In the genomic region with DNA sequence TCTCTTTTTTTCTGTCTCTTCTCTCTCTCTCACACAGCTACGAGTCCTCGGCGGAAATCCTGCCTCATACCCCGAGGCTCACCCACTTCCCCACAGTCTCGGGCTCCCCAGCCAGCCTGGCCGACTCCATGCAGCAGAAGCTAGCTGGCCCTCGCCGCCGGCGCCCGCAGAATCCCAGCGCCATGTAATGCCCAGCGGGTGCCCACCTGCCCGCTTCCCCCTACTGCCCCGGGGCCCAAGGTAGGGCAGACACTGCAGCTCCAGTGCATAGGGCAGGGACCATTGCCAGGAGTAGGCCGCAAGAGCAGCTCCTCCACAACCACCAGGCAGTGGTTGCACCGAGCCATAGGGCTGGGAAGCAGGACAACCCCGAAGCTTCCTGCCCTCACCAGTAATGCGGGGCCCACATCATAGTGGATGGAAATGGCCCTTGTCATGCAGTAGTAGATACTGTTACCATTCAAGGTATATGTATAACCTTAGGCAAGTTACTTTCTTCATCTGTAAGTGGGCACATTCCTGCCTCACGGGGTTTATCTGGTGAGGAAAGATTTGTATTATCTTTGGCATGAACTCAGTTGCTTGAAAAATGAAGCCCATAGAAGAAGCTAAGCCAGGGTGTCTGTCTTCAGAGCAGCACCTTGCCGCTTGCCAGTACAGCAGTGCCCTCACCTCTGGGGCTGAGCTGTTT, we compare ENCODE assay signal across 11 cellular contexts. TPM values are rescaled to one million over a fixed set of nuclear protein-coding genes. Genes with fewer than 3 reads are reported as not detected.
DNase-seq lines count a peak whose midpoint lies in the region; ATAC-seq and TF ChIP-seq lines count a peak whose summit lies in the region.
"Had no signal": no experiment of that assay in that cellular context is flagged by ENCODE, and none has a peak within 500 bp of the region (broad histone marks: within the 10 kb centered on the region; RNA-seq: fewer than 3 reads in every experiment).

No MANE protein-coding gene starts in this region.

- H3K27me3 ChIP-seq in HUES64 (ENCODE audit: insufficient read depth, low read length) (no peaks in the 10 kb centered on the region), brain microvascular endothelial cell (replicated peaks) (no peaks in the 10 kb centered on the region)

- peak overlapping the region; percentile 18 for H3K4me3 Mint-ChIP-seq in mesothelial cell of epicardium
- H3K4me3 Mint-ChIP-seq in stimulated activated naive CD8-positive, alpha-beta T cell treated with anti-CD3 and anti-CD28 coated beads, Interleukin-15, amount 100 ng/mL, for 72 hours = no peak overlapping the region
- H3K4me3 Mint-ChIP-seq: activated B cell treated with CpG ODN at 0.5 μM for 24 hours had no signal

- peak; percentile 2 for TF ChIP-seq CTCF in AG04449 (IDR thresholded peaks at IDR 0.05; ENCODE audit: insufficient read depth, low read length, missing control alignments)
- TF ChIP-seq CTCF in brain microvascular endothelial cell (IDR thresholded peaks at IDR 0.05; ENCODE audit: low read depth, low read length, missing control alignments) = peak; percentile 9
- no peak for TF ChIP-seq CTCF in mesothelial cell of epicardium (IDR thresholded peaks at IDR 0.05; ENCODE audit: unreplicated experiment)
- no peak for TF ChIP-seq CTCF in omental fat pad (IDR thresholded peaks at IDR 0.05)

- peaks cover 32% of the 10 kb centered on the region for H3K36me3 ChIP-seq in HUES64 (ENCODE audit: insufficient read depth, low read length)
- peaks cover 20% of the 10 kb centered on the region for H3K36me3 ChIP-seq in brain microvascular endothelial cell (replicated peaks)

- no peaks in the 10 kb centered on the region for H3K9me3 ChIP-seq in HUES64 (ENCODE audit: insufficient read depth, low read depth, low read length)

- POLR2A ChIA-PET in AG04449 (lab: Yijun Ruan, JAX) = interaction anchor here (0.6 to 3.2 kb wide), 7 partner anchors 8 to 242 kb away, joined by 3 to 21 read pairs (median 5); partner anchors contain the start of gene ID1

- H3K27ac Mint-ChIP-seq in mesothelial cell of epicardium = peak overlapping the region; percentile 99
- H3K27ac Mint-ChIP-seq in stimulated activated naive CD8-positive, alpha-beta T cell treated with anti-CD3 and anti-CD28 coated beads, Interleukin-15, amount 100 ng/mL, for 72 hours = peak overlapping the region in 1 of 2 donors; percentile 71
- H3K27ac Mint-ChIP-seq: activated B cell treated with CpG ODN at 0.5 μM for 24 hours had no signal

- CTCF ChIA-PET in AG04449 (lab: Yijun Ruan, JAX) = interaction anchor here (0.7 to 30.9 kb wide), 24 partner anchors 8 to 170 kb away, joined by 3 to 1856 read pairs (median 6); partner anchors contain the start of genes BCL2L1, HM13 and ID1

- no peak overlapping the region for H3K9ac ChIP-seq in HUES64 (ENCODE audit: low read depth, low read length)

- 94% methylated on average over 21 of the region's 21 CpGs for WGBS in HUES64

- H3K36me3 Mint-ChIP-seq in mesothelial cell of epicardium = peaks cover 7% of the 10 kb centered on the region

- H3K4me3 ChIP-seq in AG04449 (ENCODE audit: low read depth, low read length) = no peak overlapping the region
- H3K4me3 ChIP-seq in HUES64 (ENCODE audit: low read length) = no peak overlapping the region
- no peak overlapping the region for H3K4me3 ChIP-seq in brain microvascular endothelial cell (ENCODE audit: low read depth, low read length)

- ATAC-seq in stimulated activated naive CD8-positive, alpha-beta T cell treated with anti-CD3 and anti-CD28 coated beads, Interleukin-15, amount 100 ng/mL, for 72 hours = no peak
- no peak for ATAC-seq in omental fat pad (ENCODE audit: low FRiP score)

- peaks cover 31% of the 10 kb centered on the region for H3K4me1 ChIP-seq in HUES64 (ENCODE audit: insufficient read depth, low read length)

- no peaks in the 10 kb centered on the region for H3K9me3 Mint-ChIP-seq in mesothelial cell of epicardium
- no peaks in the 10 kb centered on the region for H3K9me3 Mint-ChIP-seq in stimulated activated naive CD8-positive, alpha-beta T cell treated with anti-CD3 and anti-CD28 coated beads, Interleukin-15, amount 100 ng/mL, for 72 hours
- H3K9me3 Mint-ChIP-seq: activated B cell treated with CpG ODN at 0.5 μM for 24 hours had no signal

- H3K27me3 Mint-ChIP-seq in mesothelial cell of epicardium (ENCODE audit: low read depth) = no peaks in the 10 kb centered on the region
- no peaks in the 10 kb centered on the region for H3K27me3 Mint-ChIP-seq in stimulated activated naive CD8-positive, alpha-beta T cell treated with anti-CD3 and anti-CD28 coated beads, Interleukin-15, amount 100 ng/mL, for 72 hours
- H3K27me3 Mint-ChIP-seq: activated B cell treated with CpG ODN at 0.5 μM for 24 hours had no signal

- H3K27ac ChIP-seq in HUES64 (ENCODE audit: low read depth, low read length) (peak overlapping the region; percentile 11; the same call in 1 of the 2 replicates), brain microvascular endothelial cell (no peak overlapping the region)

- H3K4me1 Mint-ChIP-seq in mesothelial cell of epicardium = peaks cover 54% of the 10 kb centered on the region
- H3K4me1 Mint-ChIP-seq in stimulated activated naive CD8-positive, alpha-beta T cell treated with anti-CD3 and anti-CD28 coated beads, Interleukin-15, amount 100 ng/mL, for 72 hours = peaks cover 50% of the 10 kb centered on the region

- DNase-seq in AG04449 (ENCODE audit: low read depth, low spot score) (no peak), brain microvascular endothelial cell (no peak), mesothelial cell of epicardium (ENCODE audit: low spot score in 2 of 2, unreplicated experiment in 2 of 2) (no peak), HK-2 (ENCODE audit: unreplicated experiment) (no peak), AG20443 (ENCODE audit: low spot score) (no peak), omental fat pad (ENCODE audit: low spot score) (no peak)
- no peak for DNase-seq in stimulated activated naive CD8-positive, alpha-beta T cell treated with anti-CD3 and anti-CD28 coated beads, Interleukin-15, amount 100 ng/mL, for 72 hours
- DNase-seq: activated B cell treated with CpG ODN at 0.5 μM for 24 hours, DMS 273 treated with DMSO at 0.1 percent for 48 hours, hippocampal formation had no signal

- in situ Hi-C loops in brain microvascular endothelial cell (cut with HindIII; ENCODE audit: low pct_ligation_motif_present, low sequenced_read_pairs) = loop anchor here (5.0 kb wide), 1 partner anchor 44 kb away; no protein-coding TSS in a partner anchor

RNA-seq across cellular contexts. Expression of gene ID1, which starts 36.9 kb away (rescaled TPM):
- 115 TPM for polyA plus RNA-seq in HUES64 (2013, experiment 1 of 2)
- polyA plus RNA-seq in HUES64 (2013, experiment 2 of 2) = 95.7 TPM
- total RNA-seq in mesothelial cell of epicardium (374 to 378 TPM (median 377 TPM) in 3 replicates), omental fat pad (100 to 1,000 TPM; 437 to 878 (median 612) TPM)

RNA-seq across cellular contexts. Expression of gene HM13, which starts 53.9 kb away (rescaled TPM):
- 88.7 TPM for polyA plus RNA-seq in HUES64 (2013, experiment 1 of 2)
- 72.9 TPM for polyA plus RNA-seq in HUES64 (2013, experiment 2 of 2)
- total RNA-seq in mesothelial cell of epicardium (140 to 143 TPM (median 140 TPM) in 3 replicates), omental fat pad (100 to 1,000 TPM in 1 of 4 donors, 10 to 100 TPM in 3; 59.7 to 113 (median 83.4) TPM)

Comparison
In these comparisons a context has a peak if more than half of its experiments do, and no peak if none do; other contexts are left out.
1. CTCF ChIP-seq: peak in AG04449 (single experiment) and brain microvascular endothelial cell (single experiment); none in mesothelial cell of epicardium (single experiment) and omental fat pad (0 of 3).